24 cellular contexts compared by ENCODE assay signal in the genomic region with DNA sequence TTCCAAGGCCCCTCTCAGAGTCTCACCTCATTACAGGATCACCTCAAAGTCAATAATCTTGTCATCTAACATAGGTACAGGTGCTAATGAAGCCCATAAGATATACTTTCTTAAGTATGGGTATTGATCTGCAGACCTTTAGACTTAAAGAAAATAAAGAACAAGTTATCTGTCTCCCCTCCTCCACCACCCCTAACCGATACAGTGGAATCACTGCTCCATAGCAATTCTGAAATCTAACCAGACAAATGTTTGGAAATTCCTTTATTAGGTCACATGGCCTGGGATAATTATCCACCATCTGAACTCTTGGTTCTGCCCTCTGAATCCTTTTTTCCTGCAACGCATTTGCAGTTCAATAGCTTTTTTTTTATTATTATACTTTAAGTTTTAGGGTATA. TPM values are rescaled to one million over a fixed set of nuclear protein-coding genes. Genes with fewer than 3 reads are reported as not detected.
A peak's percentile ranks its signal among the peaks of the same experiment; 100 is the strongest.
DNase-seq lines count a peak whose midpoint lies in the region; ATAC-seq and TF ChIP-seq lines count a peak whose summit lies in the region.
"Had no signal": no experiment of that assay in that cellular context is flagged by ENCODE, and none has a peak within 500 bp of the region (broad histone marks: within the 10 kb centered on the region; RNA-seq: fewer than 3 reads in every experiment).

No MANE protein-coding gene starts in this region.

- peaks cover 76% of the 10 kb centered on the region for H3K9me3 ChIP-seq in CD4-positive, alpha-beta T cell (ENCODE audit: control insufficient read depth, low read length)
- H3K9me3 ChIP-seq in adipocyte (ENCODE audit: control insufficient read depth, low read length): peaks cover 85% of the 10 kb centered on the region
- H3K9me3 ChIP-seq in endodermal cell (ENCODE audit: control insufficient read depth, low read length): peaks cover 85% of the 10 kb centered on the region

- H3K4me1 Mint-ChIP-seq in CD4-positive, alpha-beta T cell (ENCODE audit: low read depth): peaks cover 17% of the 10 kb centered on the region
- H3K4me1 Mint-ChIP-seq in endodermal cell: no peaks in the 10 kb centered on the region
- peaks cover 11% of the 10 kb centered on the region for H3K4me1 Mint-ChIP-seq in stimulated activated effector memory CD8-positive, alpha-beta T cell treated with anti-CD3 and anti-CD28 coated beads, Interleukin-12 subunit alpha, Interleukin-12 subunit beta, amount 100 ng/mL, for 72 hours

- 71 to 95% methylated on average over 1 to 2 of the region's 2 CpGs for WGBS in endodermal cell (ENCODE audit: insufficient coverage in 1 of 2, insufficient read length in 1 of 2), 2 experiments

- H3K4me3 Mint-ChIP-seq in CD4-positive, alpha-beta T cell: peak overlapping the region; percentile 34
- no peak overlapping the region for H3K4me3 Mint-ChIP-seq in endodermal cell
- H3K4me3 Mint-ChIP-seq in stimulated activated effector memory CD8-positive, alpha-beta T cell treated with anti-CD3 and anti-CD28 coated beads, Interleukin-12 subunit alpha, Interleukin-12 subunit beta, amount 100 ng/mL, for 72 hours: no peak overlapping the region
- H3K4me3 Mint-ChIP-seq: CD14-positive monocyte; CD4-positive, CD25-positive, alpha-beta regulatory T cell; CD8-positive, alpha-beta T cell had no signal

- TF ChIP-seq CTCF in CD4-positive, alpha-beta T cell (IDR thresholded peaks at IDR 0.05): no peak
- no peak for TF ChIP-seq CTCF in endodermal cell (conservative IDR thresholded peaks at IDR 0.05)

- no peak for ATAC-seq in CD4-positive, alpha-beta T cell (ENCODE audit: poor library complexity)
- no peak for ATAC-seq in GM21825 (IDR thresholded peaks at IDR 0.05; ENCODE audit: unreplicated experiment)
- ATAC-seq in stimulated activated effector memory CD8-positive, alpha-beta T cell treated with anti-CD3 and anti-CD28 coated beads, Interleukin-12 subunit alpha, Interleukin-12 subunit beta, amount 100 ng/mL, for 72 hours: no peak
- ATAC-seq: CD8-positive, alpha-beta T cell; GM12878 had no signal

- POLR2A ChIA-PET in CD4-positive, alpha-beta T cell (lab: Charles Lee): no interaction called here

- H3K27me3 Mint-ChIP-seq in CD4-positive, alpha-beta T cell: no peaks in the 10 kb centered on the region
- H3K27me3 Mint-ChIP-seq in endodermal cell (ENCODE audit: insufficient read depth): no peaks in the 10 kb centered on the region
- H3K27me3 Mint-ChIP-seq: CD4-positive, CD25-positive, alpha-beta regulatory T cell had no signal

- no peak overlapping the region for H3K27ac Mint-ChIP-seq in CD4-positive, alpha-beta T cell
- H3K27ac Mint-ChIP-seq in endodermal cell: no peak overlapping the region
- H3K27ac Mint-ChIP-seq in stimulated activated effector memory CD8-positive, alpha-beta T cell treated with anti-CD3 and anti-CD28 coated beads, Interleukin-12 subunit alpha, Interleukin-12 subunit beta, amount 100 ng/mL, for 72 hours: no peak overlapping the region
- H3K27ac Mint-ChIP-seq: CD4-positive, CD25-positive, alpha-beta regulatory T cell; CD8-positive, alpha-beta T cell had no signal

- H3K27me3 ChIP-seq in CD4-positive, alpha-beta T cell (ENCODE audit: control insufficient read depth, insufficient read depth, low read length): no peaks in the 10 kb centered on the region
- H3K27me3 ChIP-seq in adipocyte (replicated peaks; ENCODE audit: control insufficient read depth, insufficient read depth, low read length) (no peaks in the 10 kb centered on the region), endodermal cell (ENCODE audit: control insufficient read depth, insufficient read depth, low read length, poor library complexity, severe bottlenecking) (no peaks in the 10 kb centered on the region)
- H3K27me3 ChIP-seq: BE2C, BLaER1 had no signal

- no peak overlapping the region for H3K9ac ChIP-seq in adipocyte (ENCODE audit: low read length)
- no peak overlapping the region for H3K9ac ChIP-seq in endodermal cell (ENCODE audit: extremely low read depth, low read length, poor library complexity, severe bottlenecking)
- H3K9ac ChIP-seq: BLaER1 had no signal

- H3K36me3 ChIP-seq in adipocyte (ENCODE audit: control insufficient read depth, insufficient read depth, low read length, severe bottlenecking) (peaks cover 13% of the 10 kb centered on the region), endodermal cell (ENCODE audit: control insufficient read depth, insufficient read depth, low read length) (no peaks in the 10 kb centered on the region)
- H3K36me3 ChIP-seq: BE2C had no signal

- no peak for DNase-seq in CD4-positive, alpha-beta T cell
- DNase-seq in adipocyte (ENCODE audit: low read depth) (no peak), endodermal cell (no peak), NCI-H1417 treated with DMSO at 0.1 percent for 48 hours (lab: John Stamatoyannopoulos, UW) (no peak)
- DNase-seq in stimulated activated effector memory CD8-positive, alpha-beta T cell treated with anti-CD3 and anti-CD28 coated beads, Interleukin-12 subunit alpha, Interleukin-12 subunit beta, amount 100 ng/mL, for 72 hours (ENCODE audit: low spot score in 2 of 2): no peak
- DNase-seq: 8988T; ACHN; BE2C; C1 segment of cervical spinal cord; Caco-2; Calu3; CD4-positive, CD25-positive, alpha-beta regulatory T cell; CD8-positive, alpha-beta T cell; DMS 273 treated with DMSO at 0.1 percent for 48 hours; DMS153; DMS53; DMS79; DND-41; EL; GDM1 had no signal

- H3K36me3 Mint-ChIP-seq in CD4-positive, alpha-beta T cell (ENCODE audit: low read depth): peaks cover 93% of the 10 kb centered on the region
- peaks cover 41% of the 10 kb centered on the region for H3K36me3 Mint-ChIP-seq in endodermal cell (ENCODE audit: low read depth)
- H3K36me3 Mint-ChIP-seq in stimulated activated effector memory CD8-positive, alpha-beta T cell treated with anti-CD3 and anti-CD28 coated beads, Interleukin-12 subunit alpha, Interleukin-12 subunit beta, amount 100 ng/mL, for 72 hours: peaks cover 9% of the 10 kb centered on the region

- intact Hi-C loops in CD4-positive, alpha-beta T cell (cut with DNase I, micrococcal nuclease): no loop called here

- CTCF ChIA-PET in CD4-positive, alpha-beta T cell (lab: Charles Lee): no interaction called here

- H3K9me3 Mint-ChIP-seq in CD4-positive, alpha-beta T cell: peaks cover 15% of the 10 kb centered on the region
- H3K9me3 Mint-ChIP-seq in endodermal cell: peaks cover 94% of the 10 kb centered on the region
- peaks cover 29% of the 10 kb centered on the region for H3K9me3 Mint-ChIP-seq in stimulated activated effector memory CD8-positive, alpha-beta T cell treated with anti-CD3 and anti-CD28 coated beads, Interleukin-12 subunit alpha, Interleukin-12 subunit beta, amount 100 ng/mL, for 72 hours

- H3K4me3 ChIP-seq in adipocyte (ENCODE audit: low read length) (peak overlapping the region; percentile 47), endodermal cell (ENCODE audit: low read length) (peak overlapping the region; percentile 90)
- H3K4me3 ChIP-seq: BLaER1, GM12878 had no signal

- no peak overlapping the region for H3K27ac ChIP-seq in CD4-positive, alpha-beta T cell (ENCODE audit: low read depth, low read length)
- no peak overlapping the region for H3K27ac ChIP-seq in endodermal cell (ENCODE audit: low read depth, low read length)
- H3K27ac ChIP-seq: BLaER1 had no signal

- peaks cover 1% of the 10 kb centered on the region for H3K4me1 ChIP-seq in adipocyte (ENCODE audit: control insufficient read depth, insufficient read depth, low read length)
- H3K4me1 ChIP-seq in endodermal cell (ENCODE audit: control insufficient read depth, insufficient read depth, low read length): no peaks in the 10 kb centered on the region
- H3K4me1 ChIP-seq: BE2C, Caco-2 had no signal

RNA-seq across cellular contexts. Expression of a gene that starts 4.5 kb away (rescaled TPM):
- under 1 TPM; 0.56 to 0.85 TPM for total RNA-seq in CD4-positive, alpha-beta T cell
- total RNA-seq in endodermal cell: 1 to 10 TPM; 6.7 to 8.1 TPM
- 4.6 TPM for polyA plus RNA-seq in endodermal cell (2013, experiment 1 of 2)
- polyA plus RNA-seq in endodermal cell (2013, experiment 2 of 2): 4.8 TPM

RNA-seq across cellular contexts. Expression of a gene that starts 24.0 kb away (rescaled TPM):
- total RNA-seq in CD4-positive, alpha-beta T cell: 1 to 10 TPM; 3.5 to 4.5 TPM
- 1 to 10 TPM; 4.8 to 6.8 TPM for total RNA-seq in endodermal cell
- 7.4 TPM for polyA plus RNA-seq in endodermal cell (2013, experiment 1 of 2)
- polyA plus RNA-seq in endodermal cell (2013, experiment 2 of 2): 7.8 TPM
- total RNA-seq: Caco-2, Calu3 had no signal

RNA-seq across cellular contexts. Expression of a gene that starts 32.3 kb away (rescaled TPM):
- 1 to 10 TPM; 2.2 TPM for total RNA-seq in CD4-positive, alpha-beta T cell
- 1 to 10 TPM; 8.8 to 9.1 TPM for total RNA-seq in endodermal cell
- 15.0 TPM for polyA plus RNA-seq in endodermal cell (2013, experiment 1 of 2)
- 15.3 TPM for polyA plus RNA-seq in endodermal cell (2013, experiment 2 of 2)

RNA-seq across cellular contexts. Expression of a gene that starts 55.1 kb away (rescaled TPM):
- total RNA-seq in CD4-positive, alpha-beta T cell: 1 to 10 TPM; 2.2 to 2.5 TPM
- 1 to 10 TPM in 1 of 2 donors, under 1 TPM in 1; 0.07 to 3.8 TPM for total RNA-seq in endodermal cell
- polyA plus RNA-seq in endodermal cell (2013, experiment 1 of 2): 1.4 TPM
- polyA plus RNA-seq in endodermal cell (2013, experiment 2 of 2): 2.8 TPM
- total RNA-seq: Caco-2 had no signal
- polyA plus RNA-seq: GM12878 had no signal

Comparison
In these comparisons a context has a peak if more than half of its experiments do, and no peak if none do; other contexts are left out.
1. RNA of a gene that starts 4.5 kb away (total RNA-seq): 6.7 to 8.1 TPM in endodermal cell; 0.56 to 0.85 TPM in CD4-positive, alpha-beta T cell; every median in the first group is over 4 times any median in the second.